1 cellular context compared by ENCODE assay signal in genomic region chr9:2241875-2242741, GRCh38.
TF ChIP-seq lines count a peak whose summit lies in the region.

No MANE protein-coding gene starts in this region.

TF ChIP-seq in HepG2, 621 proteins besides CTCF, POLR2A, EP300 and RAD21 (continued from another document and continues in another):
- peak; percentile 81; the same call in 1 of the 2 replicates for TF ChIP-seq ZNF670 (CRISPR knock-in tag; IDR thresholded peaks at IDR 0.05; ENCODE audit: borderline replicate concordance)
- no peak for TF ChIP-seq TAF15 (IDR thresholded peaks at IDR 0.05; ENCODE audit: low read depth, low read length, poor library complexity, severe bottlenecking)
- TF ChIP-seq ZNF205 (CRISPR knock-in tag; IDR thresholded peaks at IDR 0.05) = no peak
- TF ChIP-seq ZNF605 (CRISPR knock-in tag; IDR thresholded peaks at IDR 0.05) = peak; percentile 77
- no peak for TF ChIP-seq CEBPZ (IDR thresholded peaks at IDR 0.05; ENCODE audit: low read length)
- no peak for TF ChIP-seq FOXP1 (IDR thresholded peaks at IDR 0.05)
- TF ChIP-seq FOXP1 (CRISPR knock-in tag; IDR thresholded peaks at IDR 0.05) = no peak
- no peak for TF ChIP-seq MATR3 (CRISPR knock-in tag; IDR thresholded peaks at IDR 0.05)
- TF ChIP-seq MXI1 (IDR thresholded peaks at IDR 0.05; ENCODE audit: borderline replicate concordance, low read depth, low read length) = peak; percentile 39; the same call in 1 of the 3 replicates
- peak; percentile 100 for TF ChIP-seq PRDM15 (CRISPR knock-in tag; IDR thresholded peaks at IDR 0.05)
- TF ChIP-seq NCOA1 (CRISPR knock-in tag; IDR thresholded peaks at IDR 0.05) = no peak
- TF ChIP-seq KMT2B (CRISPR knock-in tag; IDR thresholded peaks at IDR 0.05) = peak; percentile 57; the same call in 1 of the 2 replicates
- no peak for TF ChIP-seq ZNF775 (CRISPR knock-in tag; IDR thresholded peaks at IDR 0.05; ENCODE audit: borderline replicate concordance)
- TF ChIP-seq SP140L (CRISPR knock-in tag; IDR thresholded peaks at IDR 0.05; ENCODE audit: borderline replicate concordance) = peak; percentile 92; the same call in 1 of the 2 replicates
- TF ChIP-seq ZNF83 (CRISPR knock-in tag; IDR thresholded peaks at IDR 0.05; ENCODE audit: borderline replicate concordance) = no peak
- TF ChIP-seq NFYC (CRISPR knock-in tag; IDR thresholded peaks at IDR 0.05) = no peak
- TF ChIP-seq EED (CRISPR knock-in tag; IDR thresholded peaks at IDR 0.05) = no peak
- TF ChIP-seq ZBTB2 (CRISPR knock-in tag; IDR thresholded peaks at IDR 0.05; ENCODE audit: low read depth) = no peak
- TF ChIP-seq RFX5 (IDR thresholded peaks at IDR 0.05; ENCODE audit: low read depth, low read length) = peak; percentile 63; the same call in 1 of the 2 replicates
- TF ChIP-seq ZNF687 (CRISPR knock-in tag; IDR thresholded peaks at IDR 0.05) = peak; percentile 75
- TF ChIP-seq SIN3B (IDR thresholded peaks at IDR 0.05; ENCODE audit: low read length) = no peak
- TF ChIP-seq SNRNP70 (IDR thresholded peaks at IDR 0.05; ENCODE audit: low read depth, low read length) = no peak
- no peak for TF ChIP-seq ZFP37 (CRISPR knock-in tag; IDR thresholded peaks at IDR 0.05; ENCODE audit: borderline replicate concordance)
- no peak for TF ChIP-seq IRF1 (CRISPR knock-in tag; IDR thresholded peaks at IDR 0.05; ENCODE audit: low read depth)
- peak; percentile 46; the same call in 1 of the 2 replicates for TF ChIP-seq ZMYM2 (CRISPR knock-in tag; IDR thresholded peaks at IDR 0.05)
- TF ChIP-seq ZNF44 (CRISPR knock-in tag; IDR thresholded peaks at IDR 0.05) = no peak
- TF ChIP-seq NKX3-1 (CRISPR knock-in tag; IDR thresholded peaks at IDR 0.05) = 0 out of 2 replicates have a peak, but pooled peaks have one; percentile 28
- 0 out of 2 replicates have a peak, but pooled peaks have one; percentile 65 for TF ChIP-seq HOXA7 (CRISPR knock-in tag; IDR thresholded peaks at IDR 0.05)
- peak; percentile 49 for TF ChIP-seq TFDP2 (CRISPR knock-in tag; IDR thresholded peaks at IDR 0.05)
- peak; percentile 69; the same call in 1 of the 2 replicates for TF ChIP-seq ZNF766 (CRISPR knock-in tag; IDR thresholded peaks at IDR 0.05; ENCODE audit: borderline replicate concordance)
- TF ChIP-seq ZNF354B (CRISPR knock-in tag; IDR thresholded peaks at IDR 0.05) = no peak
- no peak for TF ChIP-seq SMAD1 (CRISPR knock-in tag; IDR thresholded peaks at IDR 0.05; ENCODE audit: borderline replicate concordance, low read depth)
- TF ChIP-seq PRPF4 (IDR thresholded peaks at IDR 0.05; ENCODE audit: low read depth, low read length, poor library complexity, severe bottlenecking) = no peak
- no peak for TF ChIP-seq ZNF569 (CRISPR knock-in tag; IDR thresholded peaks at IDR 0.05; ENCODE audit: borderline replicate concordance)
- no peak for TF ChIP-seq ZNF577 (CRISPR knock-in tag; IDR thresholded peaks at IDR 0.05; ENCODE audit: borderline replicate concordance, low read depth)
- no peak; the same call in 1 of the 2 replicates for TF ChIP-seq MEIS1 (CRISPR knock-in tag; IDR thresholded peaks at IDR 0.05; ENCODE audit: borderline replicate concordance)
- peak; percentile 81 for TF ChIP-seq ZEB1 (IDR thresholded peaks at IDR 0.05; ENCODE audit: insufficient replicate concordance, low read depth)
- TF ChIP-seq CREM (IDR thresholded peaks at IDR 0.05) = no peak
- TF ChIP-seq CREM (CRISPR knock-in tag; IDR thresholded peaks at IDR 0.05) = no peak
- TF ChIP-seq MIER2 (CRISPR knock-in tag; IDR thresholded peaks at IDR 0.05) = peak; percentile 53; the same call in 1 of the 2 replicates
- no peak for TF ChIP-seq ZNF567 (CRISPR knock-in tag; IDR thresholded peaks at IDR 0.05; ENCODE audit: borderline replicate concordance)
- TF ChIP-seq ZSCAN31 (CRISPR knock-in tag; IDR thresholded peaks at IDR 0.05; ENCODE audit: low read depth) = no peak
- TF ChIP-seq ZNF12 (CRISPR knock-in tag; IDR thresholded peaks at IDR 0.05) = 0 out of 2 replicates have a peak, but pooled peaks have one; percentile 17
- TF ChIP-seq RNF2 (conservative IDR thresholded peaks at IDR 0.05; ENCODE audit: low read depth) = peak; percentile 64; the same call in 1 of the 2 replicates
- no peak for TF ChIP-seq ZBTB34 (CRISPR knock-in tag; IDR thresholded peaks at IDR 0.05)
- TF ChIP-seq STAT5B (CRISPR knock-in tag; IDR thresholded peaks at IDR 0.05) = 0 out of 2 replicates have a peak, but pooled peaks have one; percentile 30
- TF ChIP-seq ZNF644 (CRISPR knock-in tag; IDR thresholded peaks at IDR 0.05; ENCODE audit: low read depth) = peak; percentile 47; the same call in 1 of the 2 replicates
- TF ChIP-seq NR2C2 (CRISPR knock-in tag; IDR thresholded peaks at IDR 0.05; ENCODE audit: borderline replicate concordance) = no peak
- no peak for TF ChIP-seq ZNF746 (CRISPR knock-in tag; IDR thresholded peaks at IDR 0.05)
